Comparison of ENCODE assay signal across 8 cellular contexts in genomic region chr11:61969838-61970452, GRCh38. TPM values are rescaled to one million over a fixed set of nuclear protein-coding genes. Genes with fewer than 3 reads are reported as not detected.
DNase-seq lines count a peak whose midpoint lies in the region; FAIRE-seq and TF ChIP-seq lines count a peak whose summit lies in the region.

No MANE protein-coding gene starts in this region.

- no peaks in the 10 kb centered on the region for H3K27me3 Mint-ChIP-seq in activated CD4-positive, alpha-beta memory T cell treated with anti-CD3 and anti-CD28 coated beads for 36 hours
- no peaks in the 10 kb centered on the region for H3K27me3 Mint-ChIP-seq in activated CD4-positive, alpha-beta memory T cell treated with anti-CD3 and anti-CD28 coated beads, Interleukin-2, amount 10 ng/mL, durations not matched to agents 7 days and 5 days
- no peaks in the 10 kb centered on the region for H3K27me3 Mint-ChIP-seq in activated T-helper 1 cell treated with anti-CD3 and anti-CD28 coated beads, Interleukin-12 subunit alpha, Interleukin-12 subunit beta, Interleukin-2, Interleukin-4 antibody, amounts not matched to agents 30 ng/mL and 10 ng/mL and 1 ng/mL, durations not matched to agents 14 hours and 24 hours and 36 hours (ENCODE audit: insufficient read depth)

- peaks cover 57% of the 10 kb centered on the region for H3K4me1 Mint-ChIP-seq in activated CD4-positive, alpha-beta memory T cell treated with anti-CD3 and anti-CD28 coated beads for 36 hours (ENCODE audit: low read depth)
- peaks cover 58% of the 10 kb centered on the region for H3K4me1 Mint-ChIP-seq in activated CD4-positive, alpha-beta memory T cell treated with anti-CD3 and anti-CD28 coated beads, Interleukin-2, amount 10 ng/mL, durations not matched to agents 7 days and 5 days
- H3K4me1 Mint-ChIP-seq in activated T-helper 1 cell treated with anti-CD3 and anti-CD28 coated beads, Interleukin-12 subunit alpha, Interleukin-12 subunit beta, Interleukin-2, Interleukin-4 antibody, amounts not matched to agents 30 ng/mL and 10 ng/mL and 1 ng/mL, durations not matched to agents 14 hours and 24 hours and 36 hours (ENCODE audit: low read depth), result peaks cover 60% of the 10 kb centered on the region

- TF ChIP-seq POLR2A in thyroid gland (IDR thresholded peaks at IDR 0.05), result no peak

- peak overlapping the region; percentile 52 for H3K27ac Mint-ChIP-seq in activated CD4-positive, alpha-beta memory T cell treated with anti-CD3 and anti-CD28 coated beads for 36 hours
- no peak overlapping the region for H3K27ac Mint-ChIP-seq in activated CD4-positive, alpha-beta memory T cell treated with anti-CD3 and anti-CD28 coated beads, Interleukin-2, amount 10 ng/mL, durations not matched to agents 7 days and 5 days
- H3K27ac Mint-ChIP-seq in activated T-helper 1 cell treated with anti-CD3 and anti-CD28 coated beads, Interleukin-12 subunit alpha, Interleukin-12 subunit beta, Interleukin-2, Interleukin-4 antibody, amounts not matched to agents 30 ng/mL and 10 ng/mL and 1 ng/mL, durations not matched to agents 14 hours and 24 hours and 36 hours, result peak overlapping the region; percentile 47

- H3K9me3 Mint-ChIP-seq in activated CD4-positive, alpha-beta memory T cell treated with anti-CD3 and anti-CD28 coated beads for 36 hours, result no peaks in the 10 kb centered on the region
- H3K9me3 Mint-ChIP-seq in activated CD4-positive, alpha-beta memory T cell treated with anti-CD3 and anti-CD28 coated beads, Interleukin-2, amount 10 ng/mL, durations not matched to agents 7 days and 5 days, result no peaks in the 10 kb centered on the region
- H3K9me3 Mint-ChIP-seq in activated T-helper 1 cell treated with anti-CD3 and anti-CD28 coated beads, Interleukin-12 subunit alpha, Interleukin-12 subunit beta, Interleukin-2, Interleukin-4 antibody, amounts not matched to agents 30 ng/mL and 10 ng/mL and 1 ng/mL, durations not matched to agents 14 hours and 24 hours and 36 hours, result no peaks in the 10 kb centered on the region

- H3K4me3 ChIP-seq in kidney (ENCODE audit: low read length in 2 of 2), result no peak overlapping the region
- H3K4me3 ChIP-seq in thyroid gland (replicated peaks in 1 of 3), result no peak overlapping the region

- no peak overlapping the region for H3K9ac ChIP-seq in kidney (ENCODE audit: low read length in 2 of 2)

- intact Hi-C loops in activated CD4-positive, alpha-beta memory T cell treated with anti-CD3 and anti-CD28 coated beads for 36 hours (cut with micrococcal nuclease), result loop anchor here (5.0 kb wide), 3 partner anchors 73 to 582 kb away; partner anchors contain the start of gene FADS1
- intact Hi-C loops in activated T-helper 1 cell treated with anti-CD3 and anti-CD28 coated beads, Interleukin-12 subunit alpha, Interleukin-12 subunit beta, Interleukin-2, Interleukin-4 antibody, amounts not matched to agents 30 ng/mL and 10 ng/mL and 1 ng/mL, durations not matched to agents 14 hours and 24 hours and 36 hours (cut with micrococcal nuclease), result loop anchor here (5.0 kb wide), 5 partner anchors 137 to 587 kb away; partner anchors contain the start of genes FADS1 and INCENP
- intact Hi-C loops in kidney (cut with DNase I) (no loop called here), thyroid gland (cut with DNase I) (no loop called here)

- POLR2A ChIA-PET in activated CD4-positive, alpha-beta memory T cell treated with anti-CD3 and anti-CD28 coated beads for 36 hours (lab: Charles Lee), result no interaction called here
- POLR2A ChIA-PET in activated CD4-positive, alpha-beta memory T cell treated with anti-CD3 and anti-CD28 coated beads, Interleukin-2, amount 10 ng/mL, durations not matched to agents 7 days and 5 days (lab: Charles Lee), result interaction anchor here (1.0 to 3.8 kb wide), 4 partner anchors 54 to 177 kb away, joined by 3 to 79 read pairs (median 23); partner anchors contain the start of genes FEN1 and TMEM258

- TF ChIP-seq CTCF in kidney (IDR thresholded peaks at IDR 0.05; ENCODE audit: borderline replicate concordance, extremely low read depth, insufficient read depth), result no peak
- TF ChIP-seq CTCF in thyroid gland (IDR thresholded peaks at IDR 0.05), result no peak

- peaks cover 7 to 8% of the 10 kb centered on the region in 2 donors for H3K36me3 ChIP-seq in kidney (ENCODE audit: control insufficient read depth in 1 of 2, insufficient read depth in 2 of 2, low read length in 2 of 2)
- H3K36me3 ChIP-seq in thyroid gland, result peaks cover 5 to 15% of the 10 kb centered on the region in 2 donors

- CTCF ChIA-PET in activated CD4-positive, alpha-beta memory T cell treated with anti-CD3 and anti-CD28 coated beads for 36 hours (lab: Charles Lee), result interaction anchor here (0.7 to 3.6 kb wide), 5 partner anchors 22 to 112 kb away, joined by 5 to 15 read pairs (median 13); no protein-coding TSS in a partner anchor
- CTCF ChIA-PET in activated CD4-positive, alpha-beta memory T cell treated with anti-CD3 and anti-CD28 coated beads, Interleukin-2, amount 10 ng/mL, durations not matched to agents 7 days and 5 days (lab: Charles Lee), result interaction anchor here (0.9 to 8.3 kb wide), 3 partner anchors 9 to 112 kb away, joined by 3 to 65 read pairs (median 9); no protein-coding TSS in a partner anchor

- peaks cover 21% of the 10 kb centered on the region for H3K36me3 Mint-ChIP-seq in activated CD4-positive, alpha-beta memory T cell treated with anti-CD3 and anti-CD28 coated beads for 36 hours
- H3K36me3 Mint-ChIP-seq in activated CD4-positive, alpha-beta memory T cell treated with anti-CD3 and anti-CD28 coated beads, Interleukin-2, amount 10 ng/mL, durations not matched to agents 7 days and 5 days (ENCODE audit: low read depth), result peaks cover 23% of the 10 kb centered on the region
- H3K36me3 Mint-ChIP-seq in activated T-helper 1 cell treated with anti-CD3 and anti-CD28 coated beads, Interleukin-12 subunit alpha, Interleukin-12 subunit beta, Interleukin-2, Interleukin-4 antibody, amounts not matched to agents 30 ng/mL and 10 ng/mL and 1 ng/mL, durations not matched to agents 14 hours and 24 hours and 36 hours (ENCODE audit: low read depth), result peaks cover 14% of the 10 kb centered on the region

- H3K27ac ChIP-seq in kidney (ENCODE audit: low read depth in 2 of 2, low read length in 2 of 2) (peak overlapping the region; percentile 89 to 94), thyroid gland (peak overlapping the region; percentile 93 to 99 (median 98))

- peaks cover 46 to 47% of the 10 kb centered on the region in 2 donors for H3K4me1 ChIP-seq in kidney (ENCODE audit: control insufficient read depth in 1 of 2, insufficient read depth in 1 of 2, low read depth in 1 of 2, low read length in 2 of 2)
- H3K4me1 ChIP-seq in thyroid gland, result peaks cover 68% of the 10 kb centered on the region in 2 donors

- H3K9me3 ChIP-seq in kidney (ENCODE audit: control insufficient read depth in 1 of 2, low read length in 2 of 2) (no peaks in the 10 kb centered on the region), thyroid gland (no peaks in the 10 kb centered on the region)

- FAIRE-seq in kidney (lab: Jason Lieb, UNC), result no peak

- DNase-seq in activated CD4-positive, alpha-beta memory T cell treated with anti-CD3 and anti-CD28 coated beads for 36 hours, result no peak
- DNase-seq in activated CD4-positive, alpha-beta memory T cell treated with anti-CD3 and anti-CD28 coated beads, Interleukin-2, amount 10 ng/mL, durations not matched to agents 7 days and 5 days, result no peak
- DNase-seq in activated T-helper 1 cell treated with anti-CD3 and anti-CD28 coated beads, Interleukin-12 subunit alpha, Interleukin-12 subunit beta, Interleukin-2, Interleukin-4 antibody, amounts not matched to agents 30 ng/mL and 10 ng/mL and 1 ng/mL, durations not matched to agents 14 hours and 24 hours and 36 hours (ENCODE audit: low spot score), result no peak
- DNase-seq in kidney (no peak), thyroid gland (no peak), NCI-H1930 (lab: John Stamatoyannopoulos, UW) (no peak), NCI-H1092 treated with DMSO at 0.1 percent for 48 hours (lab: John Stamatoyannopoulos, UW) (no peak), epidermal melanocyte (ENCODE audit: insufficient read length, low spot score) (no peak)

- 95% methylated on average over 1 of the region's 1 CpG for WGBS in thyroid gland, 2 donors

- no peak overlapping the region for H3K4me3 Mint-ChIP-seq in activated CD4-positive, alpha-beta memory T cell treated with anti-CD3 and anti-CD28 coated beads for 36 hours
- no peak overlapping the region for H3K4me3 Mint-ChIP-seq in activated CD4-positive, alpha-beta memory T cell treated with anti-CD3 and anti-CD28 coated beads, Interleukin-2, amount 10 ng/mL, durations not matched to agents 7 days and 5 days
- no peak overlapping the region for H3K4me3 Mint-ChIP-seq in activated T-helper 1 cell treated with anti-CD3 and anti-CD28 coated beads, Interleukin-12 subunit alpha, Interleukin-12 subunit beta, Interleukin-2, Interleukin-4 antibody, amounts not matched to agents 30 ng/mL and 10 ng/mL and 1 ng/mL, durations not matched to agents 14 hours and 24 hours and 36 hours

- no peaks in the 10 kb centered on the region for H3K27me3 ChIP-seq in thyroid gland

RNA-seq across cellular contexts. Expression of gene FTH1, which starts 2.5 kb away (rescaled TPM):
- 100 to 1,000 TPM; 915 to 922 TPM for total RNA-seq in activated CD4-positive, alpha-beta memory T cell treated with anti-CD3 and anti-CD28 coated beads for 36 hours
- total RNA-seq in activated CD4-positive, alpha-beta memory T cell treated with anti-CD3 and anti-CD28 coated beads, Interleukin-2, amount 10 ng/mL, durations not matched to agents 7 days and 5 days, result 1,000 to 10,000 TPM; 1,164 to 1,189 TPM
- total RNA-seq in activated T-helper 1 cell treated with anti-CD3 and anti-CD28 coated beads, Interleukin-12 subunit alpha, Interleukin-12 subunit beta, Interleukin-2, Interleukin-4 antibody, amounts not matched to agents 30 ng/mL and 10 ng/mL and 1 ng/mL, durations not matched to agents 14 hours and 24 hours and 36 hours, result 566 and 580 TPM in 2 replicates
- total RNA-seq in kidney (3,221 TPM), thyroid gland (1,000 to 10,000 TPM; 2,377 to 4,120 (median 2,918) TPM)
- polyA plus RNA-seq in kidney (ENCODE audit: insufficient read depth, low read depth, low replicate concordance), result 7,914 TPM

RNA-seq across cellular contexts. Expression of gene BEST1, which starts 19.8 kb away (rescaled TPM):
- under 1 TPM; 0.41 to 0.48 TPM for total RNA-seq in activated CD4-positive, alpha-beta memory T cell treated with anti-CD3 and anti-CD28 coated beads for 36 hours
- total RNA-seq in activated CD4-positive, alpha-beta memory T cell treated with anti-CD3 and anti-CD28 coated beads, Interleukin-2, amount 10 ng/mL, durations not matched to agents 7 days and 5 days, result under 1 TPM; 0.25 to 0.30 TPM
- total RNA-seq in activated T-helper 1 cell treated with anti-CD3 and anti-CD28 coated beads, Interleukin-12 subunit alpha, Interleukin-12 subunit beta, Interleukin-2, Interleukin-4 antibody, amounts not matched to agents 30 ng/mL and 10 ng/mL and 1 ng/mL, durations not matched to agents 14 hours and 24 hours and 36 hours, result 0.29 TPM in 1 of 2 replicates, not detected in the other
- total RNA-seq in kidney (7.1 TPM), thyroid gland (1 to 10 TPM in 3 of 4 donors, under 1 TPM in 1; 0.67 to 3.3 (median 1.9) TPM)
- polyA plus RNA-seq in kidney (ENCODE audit: insufficient read depth, low read depth, low replicate concordance), result 0.62 TPM

RNA-seq across cellular contexts. Expression of gene RAB3IL1, which starts 52.6 kb away (rescaled TPM):
- total RNA-seq in activated CD4-positive, alpha-beta memory T cell treated with anti-CD3 and anti-CD28 coated beads for 36 hours, result under 1 TPM; 0.10 to 0.21 TPM
- not detected for total RNA-seq in activated CD4-positive, alpha-beta memory T cell treated with anti-CD3 and anti-CD28 coated beads, Interleukin-2, amount 10 ng/mL, durations not matched to agents 7 days and 5 days
- total RNA-seq in activated T-helper 1 cell treated with anti-CD3 and anti-CD28 coated beads, Interleukin-12 subunit alpha, Interleukin-12 subunit beta, Interleukin-2, Interleukin-4 antibody, amounts not matched to agents 30 ng/mL and 10 ng/mL and 1 ng/mL, durations not matched to agents 14 hours and 24 hours and 36 hours, result 0.23 and 0.24 TPM in 2 replicates
- total RNA-seq in kidney (14.6 TPM), thyroid gland (10 to 100 TPM in 3 of 4 donors, 1 to 10 TPM in 1; 6.5 to 27.7 (median 15.2) TPM)
- polyA plus RNA-seq in kidney (ENCODE audit: insufficient read depth, low read depth, low replicate concordance), result 27.8 TPM

Comparison
In these comparisons a context has a peak if more than half of its experiments do, and no peak if none do; other contexts are left out.
1. intact Hi-C loops: an anchor here in activated CD4-positive, alpha-beta memory T cell treated with anti-CD3 and anti-CD28 coated beads for 36 hours (5.0 kb wide) and activated T-helper 1 cell treated with anti-CD3 and anti-CD28 coated beads, Interleukin-12 subunit alpha, Interleukin-12 subunit beta, Interleukin-2, Interleukin-4 antibody, amounts not matched to agents 30 ng/mL and 10 ng/mL and 1 ng/mL, durations not matched to agents 14 hours and 24 hours and 36 hours (5.0 kb wide); none called in kidney and thyroid gland.